8 cellular contexts compared by ENCODE assay signal in genomic region chr4:94758141-94758699, GRCh38. TPM values are rescaled to one million over a fixed set of nuclear protein-coding genes. Genes with fewer than 3 reads are reported as not detected.
DNase-seq lines count a peak whose midpoint lies in the region; ATAC-seq and TF ChIP-seq lines count a peak whose summit lies in the region.

No MANE protein-coding gene starts in this region.

- H3K27me3 Mint-ChIP-seq in Caco-2 (ENCODE audit: insufficient read depth, unreplicated experiment): peaks cover 5% of the 10 kb centered on the region
- H3K27me3 Mint-ChIP-seq in stimulated activated naive CD8-positive, alpha-beta T cell treated with anti-CD3 and anti-CD28 coated beads, Interleukin-15, amount 100 ng/mL, for 72 hours: peaks cover 88% of the 10 kb centered on the region

- H3K79me2 ChIP-seq in mammary epithelial cell (ENCODE audit: insufficient read depth, low read length): no peaks in the 10 kb centered on the region

- TF ChIP-seq CTCF in Caco-2 (IDR thresholded peaks at IDR 0.05; ENCODE audit: insufficient read depth in 1 of 2, low read depth in 1 of 2, low read length in 1 of 2, severe bottlenecking in 1 of 2, unreplicated experiment in 1 of 2): no peak
- no peak for TF ChIP-seq CTCF in mammary epithelial cell (conservative IDR thresholded peaks at IDR 0.05 in 1 of 2, IDR thresholded peaks at IDR 0.05 in 1 of 2; ENCODE audit: extremely low read depth in 1 of 2, insufficient read depth in 1 of 2, low read depth in 1 of 2, low read length in 2 of 2)

- peaks cover 7% of the 10 kb centered on the region for H3K36me3 Mint-ChIP-seq in Caco-2 (ENCODE audit: insufficient read depth, unreplicated experiment)

- H3K36me3 ChIP-seq in Caco-2 (ENCODE audit: control insufficient read depth, insufficient read depth, low read length) (no peaks in the 10 kb centered on the region), mammary epithelial cell (ENCODE audit: insufficient read depth, low read length) (no peaks in the 10 kb centered on the region)

- H3K27me3 ChIP-seq in Caco-2 (replicated peaks; ENCODE audit: control insufficient read depth, insufficient read depth, low read length) (no peaks in the 10 kb centered on the region), mammary epithelial cell (ENCODE audit: insufficient read depth, low read length) (peaks cover 1% of the 10 kb centered on the region)

- in situ Hi-C loops in mammary epithelial cell (cut with MboI; ENCODE audit: low sequenced_read_pairs in 2 of 2): no loop called here

- DNase-seq in Caco-2 (peak; percentile 45 to 66), HuH-7.5 (ENCODE audit: low spot score) (peak; percentile 29), mammary epithelial cell (no peak), kidney tubule cell (ENCODE audit: low spot score) (peak; percentile 43), epidermal melanocyte (ENCODE audit: insufficient read length, low spot score) (no peak)
- DNase-seq in stimulated activated naive CD8-positive, alpha-beta T cell treated with anti-CD3 and anti-CD28 coated beads, Interleukin-15, amount 100 ng/mL, for 72 hours: peak in 1 of 2 donors; percentile 10

- ATAC-seq in stimulated activated naive CD8-positive, alpha-beta T cell treated with anti-CD3 and anti-CD28 coated beads, Interleukin-15, amount 100 ng/mL, for 72 hours: peak; percentile 69
- ATAC-seq in GM21381 (IDR thresholded peaks at IDR 0.05; ENCODE audit: unreplicated experiment): no peak
- ATAC-seq in HG03135 (IDR thresholded peaks at IDR 0.05; ENCODE audit: unreplicated experiment): no peak

- peaks cover 15% of the 10 kb centered on the region for H3K4me1 Mint-ChIP-seq in Caco-2 (ENCODE audit: low read depth, unreplicated experiment)
- H3K4me1 Mint-ChIP-seq in stimulated activated naive CD8-positive, alpha-beta T cell treated with anti-CD3 and anti-CD28 coated beads, Interleukin-15, amount 100 ng/mL, for 72 hours: peaks cover 9% of the 10 kb centered on the region

- peak overlapping the region; percentile 54 for H3K9ac ChIP-seq in mammary epithelial cell (ENCODE audit: insufficient read depth, low read length)

- POLR2A ChIA-PET in Caco-2 (lab: Charles Lee): no interaction called here

- CTCF ChIA-PET in Caco-2 (lab: Charles Lee) (no interaction called here), mammary epithelial cell (lab: Charles Lee; ENCODE audit: low non-redundant PET) (no interaction called here)

- BruUV-seq in Caco-2 (replicated peaks; lab: Mats Ljungman, UMichigan): no TSS peak
- no TSS peak for BruUV-seq in mammary epithelial cell (replicated peaks; lab: Mats Ljungman, UMichigan)

- intact Hi-C loops in Caco-2 (cut with micrococcal nuclease; ENCODE audit: unreplicated experiment) (loop anchor here (5.0 kb wide), 1 partner anchor 189 kb away; no protein-coding TSS in a partner anchor), mammary epithelial cell (cut with micrococcal nuclease) (loop anchor here (1.0 to 10.0 kb wide), 3 partner anchors 69 to 337 kb away; no protein-coding TSS in a partner anchor)

- no peaks in the 10 kb centered on the region for H3K9me3 Mint-ChIP-seq in Caco-2 (ENCODE audit: unreplicated experiment)
- no peaks in the 10 kb centered on the region for H3K9me3 Mint-ChIP-seq in stimulated activated naive CD8-positive, alpha-beta T cell treated with anti-CD3 and anti-CD28 coated beads, Interleukin-15, amount 100 ng/mL, for 72 hours

- dilution Hi-C loops in mammary epithelial cell (cut with HindIII; ENCODE audit: low sequenced_read_pairs): no loop called here

- H3K4me1 ChIP-seq in Caco-2 (no peaks in the 10 kb centered on the region), mammary epithelial cell (ENCODE audit: insufficient read depth, low read length) (no peaks in the 10 kb centered on the region)

- H3K4me3 Mint-ChIP-seq in Caco-2 (ENCODE audit: unreplicated experiment): peak overlapping the region; percentile 85
- H3K4me3 Mint-ChIP-seq in stimulated activated naive CD8-positive, alpha-beta T cell treated with anti-CD3 and anti-CD28 coated beads, Interleukin-15, amount 100 ng/mL, for 72 hours: peak overlapping the region; percentile 68 to 72

- H3K27ac Mint-ChIP-seq in Caco-2 (ENCODE audit: unreplicated experiment): peak overlapping the region; percentile 39
- no peak overlapping the region for H3K27ac Mint-ChIP-seq in stimulated activated naive CD8-positive, alpha-beta T cell treated with anti-CD3 and anti-CD28 coated beads, Interleukin-15, amount 100 ng/mL, for 72 hours

- H3K4me2 ChIP-seq in mammary epithelial cell (ENCODE audit: insufficient read depth, low read depth, low read length): peak overlapping the region; percentile 84

- H3K9me3 ChIP-seq in Caco-2 (no peaks in the 10 kb centered on the region), mammary epithelial cell (replicated peaks; ENCODE audit: insufficient read depth, low read length) (no peaks in the 10 kb centered on the region)

- 20% methylated on average over 1 of the region's 69 CpGs for whole genome bisulfite sequencing in mammary epithelial cell (ENCODE audit: low coverage, missing lambda C conversion rate)

- H3K4me3 ChIP-seq in Caco-2 (ENCODE audit: low read depth, low read length): peak overlapping the region; percentile 56
- H3K4me3 ChIP-seq in mammary epithelial cell (replicated peaks in 1 of 3; ENCODE audit: insufficient read depth in 1 of 3, low read depth in 2 of 3, low read length in 3 of 3): peak overlapping the region; percentile 54 to 70 (median 68)

- peak overlapping the region; percentile 97 for H2AFZ ChIP-seq in mammary epithelial cell (ENCODE audit: low read depth, low read length)

- peak overlapping the region; percentile 7 for H3K27ac ChIP-seq in mammary epithelial cell (ENCODE audit: insufficient read depth, low read depth, low read length)

- H4K20me1 ChIP-seq in mammary epithelial cell (ENCODE audit: insufficient read depth, low read length): no peaks in the 10 kb centered on the region

RNA-seq across cellular contexts. Expression of gene BMPR1B, which starts 0.5 kb away (rescaled TPM):
- total RNA-seq in Caco-2 (2022): 8.7 and 9.9 TPM in 2 replicates
- 10 to 100 TPM in 1 of 2 donors, 1 to 10 TPM in 1; 1.7 to 11.3 TPM for total RNA-seq in mammary epithelial cell
- polyA plus RNA-seq in mammary epithelial cell: 1.1 TPM
- polyA minus RNA-seq in mammary epithelial cell: not detected

Comparison
In these comparisons a context has a peak if more than half of its experiments do, and no peak if none do; other contexts are left out.
1. DNase-seq: peak in Caco-2 (2 of 2), HuH-7.5 (single experiment) and kidney tubule cell (single experiment); none in mammary epithelial cell (single experiment) and epidermal melanocyte (single experiment).